ENCODE assay signal across 23 cellular contexts in the genomic region with DNA sequence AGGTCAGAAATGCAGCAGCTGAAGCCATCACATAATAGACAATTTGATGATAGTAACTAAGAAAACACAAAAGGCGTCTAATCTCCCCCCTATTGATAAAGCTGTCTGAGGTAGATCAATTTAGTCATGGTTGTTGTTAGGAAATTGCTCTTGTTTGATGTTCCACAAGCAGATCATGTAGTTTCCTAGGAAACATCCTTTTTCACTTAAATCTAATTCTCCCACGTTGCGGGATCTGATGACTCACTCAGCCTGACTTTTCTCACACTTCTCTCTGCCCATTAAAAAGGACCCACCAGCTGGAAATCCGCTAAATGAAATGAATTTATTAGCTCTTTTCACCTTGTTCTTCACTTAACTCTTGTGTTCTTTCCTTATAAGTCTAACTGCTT.
DNase-seq lines count a peak whose midpoint lies in the region; TF ChIP-seq lines count a peak whose summit lies in the region.
"Had no signal": no experiment of that assay in that cellular context is flagged by ENCODE, and none has a peak within 500 bp of the region (broad histone marks: within the 10 kb centered on the region; RNA-seq: fewer than 3 reads in every experiment).

No MANE protein-coding gene starts in this region.

- H2BK120ac ChIP-seq in mesendoderm (ENCODE audit: low read depth, low read length), result peak overlapping the region; percentile 45

- H3K79me1 ChIP-seq in mesendoderm (ENCODE audit: low read length), result no peaks in the 10 kb centered on the region

- POLR2A ChIA-PET in PC-9 (lab: Charles Lee; ENCODE audit: unreplicated experiment), result no interaction called here

- no peaks in the 10 kb centered on the region for H3K36me3 ChIP-seq in mesendoderm (ENCODE audit: control insufficient read depth, insufficient read depth, low read length)
- no peaks in the 10 kb centered on the region for H3K36me3 ChIP-seq in PC-9 (ENCODE audit: low read depth)
- no peaks in the 10 kb centered on the region for H3K36me3 ChIP-seq in tibial nerve
- H3K36me3 ChIP-seq: BLaER1 treated with 17β-estradiol and CSF1 and Interleukin-3, amounts not matched to agents 10 nM and 100 nM; right lobe of liver; SJSA1; suprapubic skin; uterus; WERI-Rb-1 had no signal

- no peak for TF ChIP-seq POLR2A in tibial nerve (IDR thresholded peaks at IDR 0.05)

- H2BK15ac ChIP-seq in mesendoderm (replicated peaks; ENCODE audit: low read depth), result no peak overlapping the region

- no peaks in the 10 kb centered on the region for H3K9me3 Mint-ChIP-seq in activated CD4-positive, alpha-beta T cell treated with anti-CD3 and anti-CD28 coated beads, Interleukin-2, amount 10 ng/mL, durations not matched to agents 24 days and 14 days

- H3K4me3 Mint-ChIP-seq in activated CD4-positive, alpha-beta T cell treated with anti-CD3 and anti-CD28 coated beads, Interleukin-2, amount 10 ng/mL, durations not matched to agents 24 days and 14 days, result no peak overlapping the region

- WGBS in mesendoderm (ENCODE audit: extremely low coverage, insufficient coverage, low lambda C conversion rate), result no CpG with 5 or more reads among the region's 4 CpGs
- WGBS in tibial nerve, 2 donors, result 33 to 45% methylated on average over 4 of the region's 4 CpGs

- H3K27me3 Mint-ChIP-seq in activated CD4-positive, alpha-beta T cell treated with anti-CD3 and anti-CD28 coated beads, Interleukin-2, amount 10 ng/mL, durations not matched to agents 24 days and 14 days, result no peaks in the 10 kb centered on the region

- no peaks in the 10 kb centered on the region for H3F3A ChIP-seq in PC-9 (ENCODE audit: insufficient read depth, low read depth)

- no peak overlapping the region for H4K8ac ChIP-seq in mesendoderm (ENCODE audit: low read depth, low read length)

- no peak overlapping the region for H3K23ac ChIP-seq in mesendoderm (ENCODE audit: low read length)

- intact Hi-C loops in activated CD4-positive, alpha-beta T cell treated with anti-CD3 and anti-CD28 coated beads, Interleukin-2, amount 10 ng/mL, durations not matched to agents 24 days and 14 days (cut with micrococcal nuclease), result no loop called here
- intact Hi-C loops in PC-9 (cut with micrococcal nuclease; ENCODE audit: unreplicated experiment), result no loop called here

- no peaks in the 10 kb centered on the region for H3K36me3 Mint-ChIP-seq in activated CD4-positive, alpha-beta T cell treated with anti-CD3 and anti-CD28 coated beads, Interleukin-2, amount 10 ng/mL, durations not matched to agents 24 days and 14 days (ENCODE audit: low read depth)

- H3K9ac ChIP-seq in mesendoderm (ENCODE audit: low read length), result no peak overlapping the region
- H3K9ac ChIP-seq: BLaER1 treated with 17β-estradiol and CSF1 and Interleukin-3, amounts not matched to agents 10 nM and 100 nM had no signal

- H3K4me1 ChIP-seq in mesendoderm (ENCODE audit: control insufficient read depth, low read depth, low read length) (peaks cover 2% of the 10 kb centered on the region), PC-9 (replicated peaks; ENCODE audit: insufficient read depth) (no peaks in the 10 kb centered on the region), tibial nerve (no peaks in the 10 kb centered on the region)
- H3K4me1 ChIP-seq: A549; BLaER1 treated with 17β-estradiol and CSF1 and Interleukin-3, amounts not matched to agents 10 nM and 100 nM; right lobe of liver; SJSA1; suprapubic skin; uterus had no signal

- no peaks in the 10 kb centered on the region for H3K79me2 ChIP-seq in mesendoderm (ENCODE audit: control insufficient read depth, insufficient read depth, low read length)
- H3K79me2 ChIP-seq in PC-9 (ENCODE audit: low read depth), result no peaks in the 10 kb centered on the region

- no peak overlapping the region for H3K4me3 ChIP-seq in choroid plexus epithelial cell (ENCODE audit: low read depth, low read length)
- H3K4me3 ChIP-seq in mesendoderm (ENCODE audit: low read length), result no peak overlapping the region
- no peak overlapping the region for H3K4me3 ChIP-seq in PC-9
- no peak overlapping the region for H3K4me3 ChIP-seq in tibial nerve
- H3K4me3 ChIP-seq: A549; BLaER1 treated with 17β-estradiol and CSF1 and Interleukin-3, amounts not matched to agents 10 nM and 100 nM; K562; right lobe of liver; SJSA1; suprapubic skin; uterus had no signal

- H3K18ac ChIP-seq in mesendoderm (ENCODE audit: low read length), result no peak overlapping the region

- CTCF ChIA-PET in PC-9 (lab: Charles Lee), result no interaction called here

- H3K9me3 ChIP-seq in PC-9 (ENCODE audit: insufficient read depth, low read depth), result no peaks in the 10 kb centered on the region
- no peaks in the 10 kb centered on the region for H3K9me3 ChIP-seq in tibial nerve
- H3K9me3 ChIP-seq: A549, right lobe of liver, SJSA1, suprapubic skin, uterus had no signal

- H4K20me1 ChIP-seq in PC-9 (ENCODE audit: insufficient read depth), result no peaks in the 10 kb centered on the region
- H4K20me1 ChIP-seq: BLaER1 treated with 17β-estradiol and CSF1 and Interleukin-3, amounts not matched to agents 10 nM and 100 nM had no signal

- DNase-seq in A172 (ENCODE audit: low spot score) (peak; percentile 60), NCI-H748 treated with DMSO at 0.1 percent for 48 hours (lab: John Stamatoyannopoulos, UW) (peak; percentile 4), choroid plexus epithelial cell (ENCODE audit: low read depth) (peak; percentile 12), mesendoderm (peak; percentile 54), PC-9 (no peak), tibial nerve (ENCODE audit: low spot score in 2 of 2) (no peak), DMS114 treated with DMSO at 0.1 percent for 48 hours (lab: John Stamatoyannopoulos, UW; ENCODE audit: unreplicated experiment) (no peak)
- DNase-seq in activated CD4-positive, alpha-beta T cell treated with anti-CD3 and anti-CD28 coated beads, Interleukin-2, amount 10 ng/mL, durations not matched to agents 24 days and 14 days, result no peak
- DNase-seq: activated CD4-positive, alpha-beta T cell treated with anti-CD3 and anti-CD28 coated beads, Interleukin-2, amount 50 U/mL, for 4 hours; activated CD8-positive, alpha-beta memory T cell treated with anti-CD3 and anti-CD28 coated beads, Interleukin-2, amount 50 U/mL, for 48 hours; activated effector memory CD4-positive, alpha-beta T cell treated with Interleukin-2 at 50 U/mL for 16 hours; Calu3; MV-4-11; NCI-H187 treated with DMSO at 0.1 percent for 48 hours; PC-3; right lobe of liver; uterus; WERI-Rb-1 had no signal

- no peak overlapping the region for H2AFZ ChIP-seq in PC-9

- TF ChIP-seq CTCF in choroid plexus epithelial cell (conservative IDR thresholded peaks at IDR 0.05; ENCODE audit: low read depth, low read length) (no peak), PC-9 (conservative IDR thresholded peaks at IDR 0.05) (no peak), tibial nerve (IDR thresholded peaks at IDR 0.05) (no peak)

- H3K4ac ChIP-seq in mesendoderm (ENCODE audit: low read depth, low read length), result peak overlapping the region; percentile 4

- no peak overlapping the region for H3K4me2 ChIP-seq in mesendoderm (ENCODE audit: low read length)
- no peak overlapping the region for H3K4me2 ChIP-seq in PC-9
- H3K4me2 ChIP-seq: A549; BLaER1 treated with 17β-estradiol and CSF1 and Interleukin-3, amounts not matched to agents 10 nM and 100 nM had no signal

- BruUV-seq in PC-9 (replicated peaks; lab: Mats Ljungman, UMichigan), result no TSS peak

- no peak overlapping the region for H3K27ac ChIP-seq in mesendoderm (ENCODE audit: low read depth, low read length)
- H3K27ac ChIP-seq in PC-9, result no peak overlapping the region
- no peak overlapping the region for H3K27ac ChIP-seq in tibial nerve
- H3K27ac ChIP-seq: A549; BLaER1 treated with 17β-estradiol and CSF1 and Interleukin-3, amounts not matched to agents 10 nM and 100 nM; right lobe of liver; SJSA1; suprapubic skin; uterus; WERI-Rb-1 had no signal

- H3K27me3 ChIP-seq in mesendoderm (ENCODE audit: insufficient read depth, low read length, poor library complexity), result no peaks in the 10 kb centered on the region
- H3K27me3 ChIP-seq in PC-9 (ENCODE audit: insufficient read depth, low read depth), result no peaks in the 10 kb centered on the region
- no peaks in the 10 kb centered on the region for H3K27me3 ChIP-seq in tibial nerve
- H3K27me3 ChIP-seq: BLaER1 treated with 17β-estradiol and CSF1 and Interleukin-3, amounts not matched to agents 10 nM and 100 nM; right lobe of liver; SJSA1; suprapubic skin; uterus had no signal

- no peak overlapping the region for H3K27ac Mint-ChIP-seq in activated CD4-positive, alpha-beta T cell treated with anti-CD3 and anti-CD28 coated beads, Interleukin-2, amount 10 ng/mL, durations not matched to agents 24 days and 14 days

- no peak overlapping the region for H4K5ac ChIP-seq in mesendoderm (ENCODE audit: low read length)

- no peak overlapping the region for H2BK5ac ChIP-seq in mesendoderm (ENCODE audit: low read length)

- no peak overlapping the region for H2AK5ac ChIP-seq in mesendoderm (ENCODE audit: low read length)

- no peaks in the 10 kb centered on the region for H3K9me2 ChIP-seq in PC-9 (ENCODE audit: insufficient read depth)

- H3K4me1 Mint-ChIP-seq in activated CD4-positive, alpha-beta T cell treated with anti-CD3 and anti-CD28 coated beads, Interleukin-2, amount 10 ng/mL, durations not matched to agents 24 days and 14 days, result no peaks in the 10 kb centered on the region

- no peak for TF ChIP-seq EP300 in tibial nerve (IDR thresholded peaks at IDR 0.05)

- no peak overlapping the region for H3K56ac ChIP-seq in mesendoderm (ENCODE audit: low read length)

Comparison
In these comparisons a context has a peak if more than half of its experiments do, and no peak if none do; other contexts are left out.
1. DNase-seq: peak in A172 (single experiment), NCI-H748 treated with DMSO at 0.1 percent for 48 hours (single experiment), choroid plexus epithelial cell (single experiment) and mesendoderm (single experiment); none in activated CD4-positive, alpha-beta T cell treated with anti-CD3 and anti-CD28 coated beads, Interleukin-2, amount 10 ng/mL, durations not matched to agents 24 days and 14 days (single experiment), PC-9 (0 of 2), tibial nerve (0 of 2) and DMS114 treated with DMSO at 0.1 percent for 48 hours (single experiment).